In genomic region chr21:36927718-36928117, GRCh38 we compare ENCODE assay signal across 8 cellular contexts. TPM values are rescaled to one million over a fixed set of nuclear protein-coding genes. Genes with fewer than 3 reads are reported as not detected.
A peak's percentile ranks its signal among the peaks of the same experiment; 100 is the strongest.
DNase-seq lines count a peak whose midpoint lies in the region; ATAC-seq, FAIRE-seq and TF ChIP-seq lines count a peak whose summit lies in the region.

No MANE protein-coding gene starts in this region.

- no peaks in the 10 kb centered on the region for H3K79me2 ChIP-seq in OCI-LY3 (ENCODE audit: low read length)

- H3K27me3 ChIP-seq in OCI-LY3 (ENCODE audit: low read depth, low read length): no peaks in the 10 kb centered on the region

- DNase-seq in COR-L47 (lab: John Stamatoyannopoulos, UW) (peak; percentile 58), HTR-8/SVneo (ENCODE audit: insufficient read length, low spot score) (peak; percentile 81), epithelial cell of proximal tubule (ENCODE audit: low read depth) (no peak), naive B cell (peak; percentile 27)
- peak; percentile 90 for DNase-seq in activated CD8-positive, alpha-beta memory T cell treated with anti-CD3 and anti-CD28 coated beads, Interleukin-2, amount 50 U/mL, for 48 hours
- DNase-seq in stimulated activated CD8-positive, alpha-beta memory T cell treated with anti-CD3 and anti-CD28 coated beads, Interleukin-7, amount 100 ng/mL, for 24 hours (ENCODE audit: low read depth): peak; percentile 65

- no peaks in the 10 kb centered on the region for H3K36me3 Mint-ChIP-seq in naive B cell

- H3K27me3 Mint-ChIP-seq in naive B cell: no peaks in the 10 kb centered on the region

- no peak overlapping the region for H3K27ac ChIP-seq in OCI-LY3 (ENCODE audit: low read length)

- peak; percentile 82 for FAIRE-seq in HTR-8/SVneo (lab: Jason Lieb, UNC)

- H3K4me1 ChIP-seq in OCI-LY3 (ENCODE audit: low read length): no peaks in the 10 kb centered on the region

- H3K4me1 Mint-ChIP-seq in naive B cell: no peaks in the 10 kb centered on the region

- no peak overlapping the region for H3K9ac ChIP-seq in OCI-LY3 (ENCODE audit: low read length)

- H3K4me3 ChIP-seq in OCI-LY3 (ENCODE audit: low read length) (no peak overlapping the region), epithelial cell of proximal tubule (ENCODE audit: low read depth, low read length) (no peak overlapping the region)

- no peak overlapping the region for H2AFZ ChIP-seq in OCI-LY3 (ENCODE audit: low read depth, low read length)

- H3K9me3 Mint-ChIP-seq in naive B cell: no peaks in the 10 kb centered on the region

- no peaks in the 10 kb centered on the region for H3K36me3 ChIP-seq in OCI-LY3 (replicated peaks; ENCODE audit: low read depth, low read length)

- H3K4me2 ChIP-seq in OCI-LY3 (ENCODE audit: low read length): no peak overlapping the region

- no peaks in the 10 kb centered on the region for H3K9me3 ChIP-seq in OCI-LY3 (ENCODE audit: insufficient read depth, low read length)

- TF ChIP-seq CTCF in OCI-LY3 (IDR thresholded peaks at IDR 0.05; ENCODE audit: low read depth, low read length) (peak; percentile 83), epithelial cell of proximal tubule (conservative IDR thresholded peaks at IDR 0.05; ENCODE audit: low read depth, low read length) (peak; percentile 98)

- peak; percentile 41 to 66 for ATAC-seq in naive B cell (ENCODE audit: low read depth in 2 of 2)
- no peak for ATAC-seq in HG02642 (IDR thresholded peaks at IDR 0.05; ENCODE audit: poor library complexity, unreplicated experiment)

- no peaks in the 10 kb centered on the region for H4K20me1 ChIP-seq in OCI-LY3 (ENCODE audit: insufficient read depth, low read length)

- H3K27ac Mint-ChIP-seq in naive B cell: no peak overlapping the region

- no peak overlapping the region for H3K4me3 Mint-ChIP-seq in naive B cell

RNA-seq across cellular contexts. Expression of gene HLCS, which starts 38.8 kb away (rescaled TPM):
- 18.7 and 21.0 TPM in 2 replicates for total RNA-seq in epithelial cell of proximal tubule
- 1 to 10 TPM; 5.5 to 8.4 (median 7.3) TPM for polyA plus RNA-seq in naive B cell (ENCODE audit: low read depth in 6 of 6)
